ENCODE assay signal across 9 cellular contexts in genomic region chr13:99431927-99432636, GRCh38.
DNase-seq lines count a peak whose midpoint lies in the region; ATAC-seq, FAIRE-seq and TF ChIP-seq lines count a peak whose summit lies in the region.
"Had no signal": no experiment of that assay in that cellular context is flagged by ENCODE, and none has a peak within 500 bp of the region (broad histone marks: within the 10 kb centered on the region; RNA-seq: fewer than 3 reads in every experiment).

No MANE protein-coding gene starts in this region.

- ATAC-seq in GM21447 (IDR thresholded peaks at IDR 0.05; ENCODE audit: unreplicated experiment) (peak; percentile 39), thoracic aorta (ENCODE audit: insufficient number of reproducible peaks, low FRiP score, low read depth) (no peak), left lobe of liver (no peak)

- peak overlapping the region; percentile 56 for H3K4me2 ChIP-seq in DOHH2 (ENCODE audit: low read length)
- peak overlapping the region; percentile 74 for H3K4me2 ChIP-seq in KMS-11

- H3K9ac ChIP-seq in KMS-11, result no peak overlapping the region; the same call in 1 of the 2 replicates

- peak overlapping the region; percentile 34 for H3K4me3 ChIP-seq in DOHH2 (ENCODE audit: low read length)
- H3K4me3 ChIP-seq in KMS-11 (IDR thresholded peaks at IDR 0.05; ENCODE audit: insufficient read depth, low read depth, low read length), result no peak overlapping the region
- H3K4me3 ChIP-seq in thoracic aorta, result peak overlapping the region; percentile 36

- peaks cover 84% of the 10 kb centered on the region for H3K27me3 ChIP-seq in DOHH2 (ENCODE audit: control insufficient read depth, low read length)
- no peaks in the 10 kb centered on the region for H3K27me3 ChIP-seq in KMS-11 (ENCODE audit: insufficient read depth, low read depth)
- no peaks in the 10 kb centered on the region for H3K27me3 ChIP-seq in thoracic aorta (replicated peaks; ENCODE audit: insufficient read depth)

- DNase-seq in thoracic aorta (ENCODE audit: low spot score) (no peak), NCI-H526 treated with DMSO at 0.1 percent for 48 hours (lab: John Stamatoyannopoulos, UW) (no peak), GM19239 (ENCODE audit: insufficient read length, low spot score) (no peak), left lobe of liver (ENCODE audit: low spot score) (no peak)

- peaks cover 37% of the 10 kb centered on the region for H3K4me1 ChIP-seq in DOHH2 (ENCODE audit: control insufficient read depth, low read length)
- peaks cover 17% of the 10 kb centered on the region for H3K4me1 ChIP-seq in KMS-11 (ENCODE audit: low read depth, poor library complexity, severe bottlenecking)
- no peaks in the 10 kb centered on the region for H3K4me1 ChIP-seq in thoracic aorta (ENCODE audit: control insufficient read depth in 1 of 2, low read depth in 2 of 2)

- H3K9me3 Mint-ChIP-seq in dendritic cell treated with granulocyte-macrophage colony-stimulating factor and Interleukin-4, amounts not matched to agents 40 ng/mL and 50 ng/mL, for 4 days, result no peaks in the 10 kb centered on the region

- H3K36me3 ChIP-seq in DOHH2 (ENCODE audit: control insufficient read depth, low read length), result no peaks in the 10 kb centered on the region
- no peaks in the 10 kb centered on the region for H3K36me3 ChIP-seq in KMS-11 (ENCODE audit: insufficient read depth)
- H3K36me3 ChIP-seq in thoracic aorta, result no peaks in the 10 kb centered on the region

- H2AFZ ChIP-seq in KMS-11 (ENCODE audit: low read depth), result peak overlapping the region; percentile 54

- peaks cover 72% of the 10 kb centered on the region for H3K4me1 Mint-ChIP-seq in dendritic cell treated with granulocyte-macrophage colony-stimulating factor and Interleukin-4, amounts not matched to agents 40 ng/mL and 50 ng/mL, for 4 days (ENCODE audit: low read depth)

- H3K9me3 ChIP-seq in DOHH2 (ENCODE audit: control insufficient read depth, insufficient read depth, low read length) (no peaks in the 10 kb centered on the region), thoracic aorta (no peaks in the 10 kb centered on the region)

- H3K4me3 Mint-ChIP-seq in dendritic cell treated with granulocyte-macrophage colony-stimulating factor and Interleukin-4, amounts not matched to agents 40 ng/mL and 50 ng/mL, for 4 days, result peak overlapping the region; percentile 53

- H3K27ac ChIP-seq in DOHH2 (ENCODE audit: low read depth, low read length), result no peak overlapping the region
- peak overlapping the region; percentile 22; the same call in 1 of the 2 replicates for H3K27ac ChIP-seq in KMS-11
- H3K27ac ChIP-seq in thoracic aorta, result no peak overlapping the region
- H3K27ac ChIP-seq: epithelial cell of prostate had no signal

- H3K27ac Mint-ChIP-seq in dendritic cell treated with granulocyte-macrophage colony-stimulating factor and Interleukin-4, amounts not matched to agents 40 ng/mL and 50 ng/mL, for 4 days, result peak overlapping the region; percentile 95

- FAIRE-seq in GM19239 (lab: Jason Lieb, UNC), result no peak

- TF ChIP-seq CTCF in DOHH2 (IDR thresholded peaks at IDR 0.05; ENCODE audit: low read depth, low read length, poor library complexity, severe bottlenecking) (no peak), KMS-11 (conservative IDR thresholded peaks at IDR 0.05; ENCODE audit: low read depth, low read length) (no peak), thoracic aorta (IDR thresholded peaks at IDR 0.05) (no peak)

- peaks cover 5% of the 10 kb centered on the region for H3K36me3 Mint-ChIP-seq in dendritic cell treated with granulocyte-macrophage colony-stimulating factor and Interleukin-4, amounts not matched to agents 40 ng/mL and 50 ng/mL, for 4 days (ENCODE audit: low read depth)

- peaks cover 6% of the 10 kb centered on the region; the same call in 1 of the 2 replicates for H3F3A ChIP-seq in DOHH2 (ENCODE audit: control insufficient read depth, insufficient read depth)

- H4K20me1 ChIP-seq in DOHH2 (ENCODE audit: control insufficient read depth, insufficient read depth, low read depth, low read length) (peaks cover 10% of the 10 kb centered on the region; the same call in 1 of the 2 replicates), KMS-11 (ENCODE audit: insufficient read depth) (no peaks in the 10 kb centered on the region)

- peaks cover 2% of the 10 kb centered on the region for H3K27me3 Mint-ChIP-seq in dendritic cell treated with granulocyte-macrophage colony-stimulating factor and Interleukin-4, amounts not matched to agents 40 ng/mL and 50 ng/mL, for 4 days

- intact Hi-C loops in dendritic cell treated with granulocyte-macrophage colony-stimulating factor and Interleukin-4, amounts not matched to agents 40 ng/mL and 50 ng/mL, for 4 days (cut with micrococcal nuclease), result loop anchor here (2.0 to 5.0 kb wide), 2 partner anchors 25 to 110 kb away; no protein-coding TSS in a partner anchor

- H3K9me2 ChIP-seq in DOHH2 (replicated peaks; ENCODE audit: control insufficient read depth, low read length), result no peaks in the 10 kb centered on the region

- H3K79me2 ChIP-seq in DOHH2 (ENCODE audit: control insufficient read depth, low read length) (no peaks in the 10 kb centered on the region), KMS-11 (ENCODE audit: insufficient read depth, low read depth) (no peaks in the 10 kb centered on the region)
